Comparison of ENCODE assay signal across 29 cellular contexts in the genomic region with DNA sequence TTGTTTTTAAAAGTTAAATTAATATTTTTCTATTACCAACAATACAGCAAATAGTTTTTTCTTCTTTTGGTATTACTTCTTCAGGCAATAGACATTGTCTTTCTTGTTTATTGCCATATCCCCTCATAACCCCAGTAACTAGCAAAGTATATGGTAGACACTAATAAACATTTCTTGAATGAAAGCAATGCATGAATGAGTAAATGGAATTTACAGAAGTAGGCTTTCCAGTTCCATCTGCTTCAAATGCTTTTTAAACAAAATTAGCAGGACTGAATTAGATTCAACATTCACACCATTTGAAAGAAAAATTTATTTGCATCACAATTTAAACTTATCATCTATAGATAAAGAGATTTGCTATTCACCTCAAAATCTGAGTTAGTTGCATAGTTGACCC.
"Had no signal": no experiment of that assay in that cellular context is flagged by ENCODE, and none has a peak within 500 bp of the region (broad histone marks: within the 10 kb centered on the region; RNA-seq: fewer than 3 reads in every experiment).

No MANE protein-coding gene starts in this region.

- H3K4me3 ChIP-seq: ascending aorta, breast epithelium, cardiac muscle cell, colonic mucosa, gastrocnemius medialis, heart left ventricle had no signal

- H3K36me3 ChIP-seq: ascending aorta, breast epithelium, cardiac muscle cell, colonic mucosa, WERI-Rb-1 had no signal

- DNase-seq: activated B cell treated with CpG ODN at 0.5 μM for 24 hours; activated CD4-positive, alpha-beta memory T cell treated with anti-CD3 and anti-CD28 coated beads for 36 hours; activated CD4-positive, alpha-beta T cell treated with anti-CD3 and anti-CD28 coated beads for 48 hours; activated CD8-positive, alpha-beta memory T cell treated with anti-CD3 and anti-CD28 coated beads, Interleukin-2, amount 10 ng/mL, durations not matched to agents 7 days and 5 days; activated CD8-positive, alpha-beta memory T cell treated with anti-CD3 and anti-CD28 coated beads, Interleukin-2, amount 50 U/mL, for 4 hours; activated CD8-positive, alpha-beta T cell treated with anti-CD3 and anti-CD28 coated beads, Interleukin-2, amount 10 ng/mL, durations not matched to agents 7 days and 5 days; activated effector memory CD4-positive, alpha-beta T cell treated with anti-CD3 and anti-CD28 coated beads, Interleukin-2, amount 50 U/mL, for 16 hours; activated naive CD4-positive, alpha-beta T cell treated with anti-CD3 and anti-CD28 coated beads for 36 hours; activated naive CD8-positive, alpha-beta T cell treated with anti-CD3 and anti-CD28 coated beads for 36 hours; activated naive CD8-positive, alpha-beta T cell treated with anti-CD3 and anti-CD28 coated beads, Interleukin-2, amount 50 U/mL, for 24 hours; activated T-cell treated with anti-CD3 and anti-CD28 coated beads, Interleukin-2, amount 50 U/mL, for 1 hour; activated T-cell treated with anti-CD3 and anti-CD28 coated beads, Interleukin-2, amount 50 U/mL, for 48 hours; central memory CD4-positive, alpha-beta T cell; cerebellar nuclear complex; colonic mucosa; effector CD8-positive, alpha-beta T cell; foreskin fibroblast; gastrocnemius medialis; glutamatergic neuron; heart left ventricle; T-helper 1 cell; T-helper 17 cell; T1000; WERI-Rb-1 had no signal

- ATAC-seq: activated CD4-positive, CD25-positive, alpha-beta regulatory T cell treated with anti-CD3 and anti-CD28 coated beads, Interleukin-2, amount 50 U/mL, for 24 hours; activated CD8-positive, alpha-beta memory T cell treated with anti-CD3 and anti-CD28 coated beads, Interleukin-2, amount 10 ng/mL, durations not matched to agents 7 days and 5 days; activated CD8-positive, alpha-beta T cell treated with anti-CD3 and anti-CD28 coated beads, Interleukin-2, amount 10 ng/mL, durations not matched to agents 7 days and 5 days; activated naive CD8-positive, alpha-beta T cell treated with anti-CD3 and anti-CD28 coated beads, Interleukin-2, amount 50 U/mL, for 24 hours; esophagus mucosa; gastrocnemius medialis; heart left ventricle; T-helper 17 cell had no signal

- H3K27ac ChIP-seq: breast epithelium, cardiac muscle cell, colonic mucosa, gastrocnemius medialis, heart left ventricle, WERI-Rb-1 had no signal

- H3K27me3 ChIP-seq: ascending aorta, breast epithelium, cardiac muscle cell, colonic mucosa, gastrocnemius medialis, heart left ventricle had no signal

- H3K4me1 ChIP-seq: breast epithelium, colonic mucosa had no signal
